ENCODE assay signal across 19 cellular contexts in the genomic region with DNA sequence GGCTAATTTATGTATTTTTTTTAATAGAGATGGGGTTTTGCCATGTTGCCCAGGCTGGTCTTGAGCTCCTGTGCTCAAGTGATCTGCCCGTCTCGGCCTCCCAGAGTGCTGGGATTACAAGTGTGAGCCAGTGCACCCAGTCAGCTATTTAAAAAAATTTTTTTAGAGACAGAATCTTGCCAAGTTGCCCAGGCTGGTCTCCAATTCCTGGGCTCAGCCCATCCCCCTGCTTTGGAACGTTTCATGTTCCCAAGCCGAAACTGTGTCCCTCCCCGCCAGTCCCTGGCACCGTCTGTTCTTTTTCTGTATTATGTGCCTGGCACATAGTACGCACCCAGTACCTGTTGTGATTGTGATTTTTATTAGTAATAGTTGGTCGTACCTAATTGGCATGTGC.
"Had no signal": no experiment of that assay in that cellular context is flagged by ENCODE, and none has a peak within 500 bp of the region (broad histone marks: within the 10 kb centered on the region; RNA-seq: fewer than 3 reads in every experiment).

No MANE protein-coding gene starts in this region.

- H3K27me3 Mint-ChIP-seq: stimulated activated naive B cell treated with anti-CD40 and anti-IgM and Interleukin-4, amounts not matched to agents 10 μg/mL and 1 μg/mL and 100 μg/mL, for 72 hours; type B pancreatic cell had no signal

- H3K36me3 ChIP-seq: ascending aorta, breast epithelium, esophagus squamous epithelium, gastrocnemius medialis, neutrophil, ovary, prostate gland had no signal

- FAIRE-seq: islet of Langerhans had no signal

- H3K27ac ChIP-seq: breast epithelium, coronary artery, gastrocnemius medialis, neutrophil, ovary, prostate gland, testis had no signal

- H3K27ac Mint-ChIP-seq: activated naive CD4-positive, alpha-beta T cell treated with anti-CD3 and anti-CD28 coated beads, Interleukin-2, amount 50 U/mL, for 72 hours; nephron; type B pancreatic cell had no signal

- H3K4me3 Mint-ChIP-seq: nephron; stimulated activated naive B cell treated with anti-CD40 and anti-IgM and Interleukin-4, amounts not matched to agents 10 μg/mL and 1 μg/mL and 100 μg/mL, for 72 hours; type B pancreatic cell had no signal

- DNase-seq: activated T-cell treated with anti-CD3 and anti-CD28 coated beads, Interleukin-2, amount 50 U/mL, for 1 hour; cerebellar nuclear complex; esophagus squamous epithelium; gastrocnemius medialis; ovary; stimulated activated CD4-positive, alpha-beta T cell treated with anti-CD3 and anti-CD28 coated beads, Interleukin-1b, Interleukin-23, amount 100 ng/mL, for 48 hours; stimulated activated naive B cell treated with anti-CD40 and anti-IgM and Interleukin-4, amounts not matched to agents 10 μg/mL and 1 μg/mL and 100 μg/mL, for 72 hours; T-helper 1 cell; T-helper 9 cell; testis had no signal

- ATAC-seq: activated naive CD4-positive, alpha-beta T cell treated with anti-CD3 and anti-CD28 coated beads, Interleukin-2, amount 50 U/mL, for 72 hours; stimulated activated naive B cell treated with anti-CD40 and anti-IgM and Interleukin-4, amounts not matched to agents 10 μg/mL and 1 μg/mL and 100 μg/mL, for 72 hours had no signal

- H3K4me1 ChIP-seq: breast epithelium, prostate gland had no signal

- H3K27me3 ChIP-seq: ascending aorta, breast epithelium, esophagus squamous epithelium, gastrocnemius medialis, neutrophil, ovary, testis had no signal

- H3K9me3 Mint-ChIP-seq: nephron had no signal

- H3K9me3 ChIP-seq: ascending aorta, esophagus squamous epithelium, gastrocnemius medialis, neutrophil, ovary, prostate gland, testis had no signal

- H3K4me3 ChIP-seq: ascending aorta, breast epithelium, coronary artery, esophagus squamous epithelium, gastrocnemius medialis, ovary, prostate gland had no signal
